Comparison of ENCODE assay signal across 27 cellular contexts in genomic region chr5:102860035-102860434, GRCh38.
"Had no signal": no experiment of that assay in that cellular context is flagged by ENCODE, and none has a peak within 500 bp of the region (broad histone marks: within the 10 kb centered on the region; RNA-seq: fewer than 3 reads in every experiment).

No MANE protein-coding gene starts in this region.

- H3K36me3 ChIP-seq: esophagus squamous epithelium, prostate gland, right atrium auricular region, stomach, thyroid gland, vagina had no signal

- H3K27me3 Mint-ChIP-seq: memory B cell had no signal

- H3K9me3 Mint-ChIP-seq: effector memory CD8-positive, alpha-beta T cell; memory B cell; nephron had no signal

- H3K4me3 ChIP-seq: coronary artery, esophagus squamous epithelium, lung, prostate gland, right atrium auricular region, smooth muscle cell, stomach, thyroid gland, vagina had no signal

- H3K4me1 Mint-ChIP-seq: memory B cell had no signal

- H3K4me2 ChIP-seq: smooth muscle cell had no signal

- H3K27ac Mint-ChIP-seq: memory B cell, nephron had no signal

- FAIRE-seq: endometrium, frontal cortex had no signal

- H3K36me3 Mint-ChIP-seq: memory B cell had no signal

- H3K27ac ChIP-seq: coronary artery, esophagus squamous epithelium, prostate gland, right atrium auricular region, stomach, thyroid gland, vagina had no signal

- H3K4me1 ChIP-seq: prostate gland had no signal

- H3K9me3 ChIP-seq: esophagus squamous epithelium, prostate gland, right atrium auricular region, stomach, thyroid gland, vagina had no signal

- H3K4me3 Mint-ChIP-seq: effector memory CD8-positive, alpha-beta T cell; memory B cell; nephron had no signal

- ATAC-seq: effector memory CD8-positive, alpha-beta T cell; left lobe of liver; sciatic nerve had no signal

- H3K27me3 ChIP-seq: esophagus squamous epithelium, right atrium auricular region, stomach, thyroid gland, vagina had no signal

- DNase-seq: dermis blood vessel endothelial cell; effector memory CD8-positive, alpha-beta T cell; erythroblast; esophagus squamous epithelium; head of caudate nucleus; kidney; nucleus accumbens; stimulated activated CD4-positive, alpha-beta T cell treated with anti-CD3 and anti-CD28 coated beads, Interleukin-12 subunit alpha, Interleukin-12 subunit beta, amount 100 ng/mL, for 4 hours; stimulated activated CD4-positive, alpha-beta T cell treated with anti-CD3 and anti-CD28 coated beads, Interleukin-1b, Interleukin-23, amount 100 ng/mL, for 48 hours; stimulated activated CD4-positive, alpha-beta T cell treated with anti-CD3 and anti-CD28 coated beads, Interleukin-4, amount 100 ng/mL, for 1 hour; stimulated activated CD8-positive, alpha-beta memory T cell treated with anti-CD3 and anti-CD28 coated beads, Interleukin-4, amount 100 ng/mL, for 48 hours; stimulated activated naive CD4-positive, alpha-beta T cell treated with Interleukin-2 at 50 U/mL for 16 hours; stomach; thyroid gland; trophoblast cell had no signal
